Comparison of ENCODE assay signal across 8 cellular contexts in genomic region chr11:6418958-6419611, GRCh38. TPM values are rescaled to one million over a fixed set of nuclear protein-coding genes. Genes with fewer than 3 reads are reported as not detected.
DNase-seq lines count a peak whose midpoint lies in the region; ATAC-seq and TF ChIP-seq lines count a peak whose summit lies in the region.

Gene APBB1 (minus strand): TSS chr11:6419094. CDS start chr11:6411347, 7,747 bp downstream.

- H3K14ac ChIP-seq in IMR-90 (replicated peaks; ENCODE audit: low read depth, low read length) = peak within 1 kb of the TSS; percentile 64

- H3K4me3 ChIP-seq in IMR-90 (ENCODE audit: insufficient read depth, low read depth, low read length) (peak within 1 kb of the TSS; percentile 96), astrocyte of the cerebellum (ENCODE audit: low read depth, low read length) (peak within 1 kb of the TSS; percentile 78), hepatocyte (peak within 1 kb of the TSS; percentile 97), rectal smooth muscle tissue (ENCODE audit: low read length) (peak within 1 kb of the TSS; percentile 79), aorta (ENCODE audit: low read length in 2 of 2) (peak within 1 kb of the TSS; percentile 81 to 95)

- intact Hi-C loops in IMR-90 (cut with micrococcal nuclease) = loop anchor here (2.0 kb wide), 1 partner anchor 28 kb away; the partner anchor contains the start of gene SMPD1
- intact Hi-C loops in T-helper 2 cell treated with Interferon-gamma antibody and Interleukin-4, amounts not matched to agents 100 ng/mL and 5 ng/mL, for 36 hours (cut with micrococcal nuclease) = loop anchor here (1.0 to 2.0 kb wide), 4 partner anchors 17 to 62 kb away; partner anchors contain the start of genes ARFIP2, SMPD1 and TIMM10B
- intact Hi-C loops in aorta (cut with DNase I) = loop anchor here in 1 of 2 donors (2.0 kb wide), 1 partner anchor 28 kb away; the partner anchor contains the start of gene SMPD1

- H3K9ac ChIP-seq in IMR-90 (ENCODE audit: low read depth, low read length) = peak within 1 kb of the TSS; percentile 91
- H3K9ac ChIP-seq in rectal smooth muscle tissue (ENCODE audit: low read length) = peak within 1 kb of the TSS; percentile 38

- H2BK5ac ChIP-seq in IMR-90 (ENCODE audit: low read depth, low read length, poor library complexity, severe bottlenecking) = peak within 1 kb of the TSS; percentile 20

- no peak within 1 kb of the TSS; the same call in none of the 2 replicates for H3K18ac ChIP-seq in IMR-90 (ENCODE audit: low read depth, low read length)

- H3K56ac ChIP-seq in IMR-90 (ENCODE audit: extremely low read depth, insufficient read depth, low read length) = no peak within 1 kb of the TSS

- peaks cover 10% of the 10 kb centered on the region for H3K4me1 ChIP-seq in IMR-90 (ENCODE audit: control insufficient read depth, insufficient read depth, low read length)
- H3K4me1 ChIP-seq in hepatocyte (ENCODE audit: insufficient read depth) = peaks cover 9% of the 10 kb centered on the region
- H3K4me1 ChIP-seq in rectal smooth muscle tissue (ENCODE audit: control insufficient read depth, insufficient read depth, low read length) = peaks cover 9% of the 10 kb centered on the region
- H3K4me1 ChIP-seq in aorta (ENCODE audit: control insufficient read depth in 1 of 2, insufficient read depth in 2 of 2, low read length in 2 of 2) = no peaks in the 10 kb centered on the region

- H3K27ac ChIP-seq in IMR-90 (ENCODE audit: insufficient read depth, low read length) (peak within 1 kb of the TSS; percentile 57; the same call in 1 of the 2 replicates), hepatocyte (peak within 1 kb of the TSS; percentile 89), rectal smooth muscle tissue (ENCODE audit: low read depth, low read length) (peak within 1 kb of the TSS; percentile 89), aorta (ENCODE audit: low read depth in 1 of 2, low read length in 2 of 2) (peak within 1 kb of the TSS in 1 of 2 donors; percentile 97)

- H2BK20ac ChIP-seq in IMR-90 (ENCODE audit: low read depth, low read length) = no peak within 1 kb of the TSS

- H2AK5ac ChIP-seq in IMR-90 (ENCODE audit: low read depth, low read length) = peak within 1 kb of the TSS; percentile 56; the same call in 1 of the 2 replicates

- no peak within 1 kb of the TSS for H2BK15ac ChIP-seq in IMR-90 (ENCODE audit: low read depth, low read length)

- peak within 1 kb of the TSS; percentile 69 to 81; a peak in 1 of 4 replicates for H4K8ac ChIP-seq in IMR-90 (ENCODE audit: low read depth in 2 of 2, low read length in 2 of 2)

- H2AFZ ChIP-seq in IMR-90 (replicated peaks; ENCODE audit: low read length, poor library complexity) (peak within 1 kb of the TSS; percentile 97), hepatocyte (peak within 1 kb of the TSS; percentile 95)

- CTCF ChIA-PET in IMR-90 (lab: Yijun Ruan, JAX) = interaction anchor here (0.6 to 2.0 kb wide), 5 partner anchors 12 to 40 kb away, joined by 3 to 10 read pairs (median 4); partner anchors contain the start of gene SMPD1

- no peak for TF ChIP-seq POLR2A in IMR-90 (IDR thresholded peaks at IDR 0.05; ENCODE audit: low read depth, low read length)

- H4K5ac ChIP-seq in IMR-90 (ENCODE audit: low read depth, low read length) = no peak within 1 kb of the TSS; the same call in 1 of the 2 replicates

- no peaks in the 10 kb centered on the region for H3K9me2 ChIP-seq in hepatocyte (replicated peaks; ENCODE audit: insufficient read depth)

- H3K9me3 ChIP-seq in IMR-90 (ENCODE audit: control insufficient read depth, insufficient read depth, low read length) (no peaks in the 10 kb centered on the region), hepatocyte (ENCODE audit: low read depth) (no peaks in the 10 kb centered on the region), aorta (ENCODE audit: control insufficient read depth, low read length) (no peaks in the 10 kb centered on the region)

- H3K79me2 ChIP-seq in hepatocyte = peaks cover 51% of the 10 kb centered on the region

- ATAC-seq in GM19023 (IDR thresholded peaks at IDR 0.05; ENCODE audit: unreplicated experiment) (peak; percentile 54), IMR-90 (ENCODE audit: low read depth) (peak; percentile 87), aorta (ENCODE audit: low FRiP score) (peak; percentile 94)

- H3K36me3 ChIP-seq in IMR-90 (ENCODE audit: control insufficient read depth, insufficient read depth, low read length) = no peaks in the 10 kb centered on the region
- no peaks in the 10 kb centered on the region for H3K36me3 ChIP-seq in hepatocyte (replicated peaks; ENCODE audit: insufficient read depth, low read depth)
- H3K36me3 ChIP-seq in rectal smooth muscle tissue (ENCODE audit: control insufficient read depth, insufficient read depth, low read length) = no peaks in the 10 kb centered on the region
- no peaks in the 10 kb centered on the region for H3K36me3 ChIP-seq in aorta (ENCODE audit: control insufficient read depth in 1 of 2, insufficient read depth in 2 of 2, low read length in 1 of 2)

- H4K91ac ChIP-seq in IMR-90 (ENCODE audit: insufficient read depth, low read depth, low read length) = peak within 1 kb of the TSS; percentile 48; the same call in 1 of the 2 replicates

- no TSS peak for BruUV-seq in IMR-90 (replicated peaks; lab: Mats Ljungman, UMichigan)

- H3K4ac ChIP-seq in IMR-90 (ENCODE audit: low read depth, low read length) = peak within 1 kb of the TSS; percentile 90

- in situ Hi-C loops in ACHN (cut with HindIII; ENCODE audit: low pct_ligation_motif_present, low pct_unique_long_range_greater_than_20kb, low sequenced_read_pairs) = no loop called here
- in situ Hi-C loops in IMR-90 (cut with MboI; ENCODE audit: low sequenced_read_pairs) = no loop called here
- in situ Hi-C loops in astrocyte of the cerebellum (cut with HindIII; ENCODE audit: low sequenced_read_pairs) = no loop called here

- H3K4me2 ChIP-seq in IMR-90 (ENCODE audit: low read depth, low read length) = peak within 1 kb of the TSS; percentile 95
- peak within 1 kb of the TSS; percentile 78 for H3K4me2 ChIP-seq in hepatocyte

- H3K27me3 ChIP-seq in IMR-90 (ENCODE audit: control insufficient read depth, insufficient read depth, low read length) (peaks cover 4% of the 10 kb centered on the region; the same call in 1 of the 2 replicates), hepatocyte (no peaks in the 10 kb centered on the region), rectal smooth muscle tissue (ENCODE audit: control insufficient read depth, insufficient read depth, low read length) (no peaks in the 10 kb centered on the region), aorta (ENCODE audit: control insufficient read depth in 1 of 2, insufficient read depth in 2 of 2, low read length in 1 of 2) (no peaks in the 10 kb centered on the region)

- 0 out of 2 replicates have a peak, but pooled peaks have one; percentile 12 for TF ChIP-seq CTCF in IMR-90 (conservative IDR thresholded peaks at IDR 0.05; ENCODE audit: low read depth, low read length)
- no peak for TF ChIP-seq CTCF in astrocyte of the cerebellum (IDR thresholded peaks at IDR 0.05; ENCODE audit: low read depth, low read length, missing control alignments)
- no peak for TF ChIP-seq CTCF in hepatocyte (IDR thresholded peaks at IDR 0.05; ENCODE audit: poor library complexity)

- dilution Hi-C loops in IMR-90 (cut with HindIII; ENCODE audit: low sequenced_read_pairs, unreplicated experiment) = no loop called here

- 0% methylated on average over 22 of the region's 79 CpGs; no CpG with 5 or more reads in 1 of the 2 experiments for WGBS in IMR-90 (ENCODE audit: extremely low coverage in 2 of 2, insufficient read length in 1 of 2), 2 experiments
- 2% methylated on average over 34 of the region's 79 CpGs for WGBS in hepatocyte (ENCODE audit: low lambda C conversion rate, missing lambda C conversion rate)
- 0% methylated on average over 47 to 79 of the region's 79 CpGs for WGBS in aorta, 2 donors

- H3K79me1 ChIP-seq in IMR-90 (ENCODE audit: low read depth in 1 of 2, low read length in 2 of 2) = peaks cover 17 to 38% of the 10 kb centered on the region in 2 experiments

- H2BK120ac ChIP-seq in IMR-90 (ENCODE audit: low read depth, low read length) = peak within 1 kb of the TSS; percentile 49; the same call in 1 of the 2 replicates

- peaks cover 10% of the 10 kb centered on the region for H3K9me1 ChIP-seq in IMR-90 (ENCODE audit: insufficient read depth, low read length)

- peak; percentile 24; the same call in 1 of the 2 replicates for TF ChIP-seq RAD21 in IMR-90 (IDR thresholded peaks at IDR 0.05; ENCODE audit: low read length)

- POLR2A ChIA-PET in IMR-90 (lab: Charles Lee; ENCODE audit: unreplicated experiment) = no interaction called here

- peak; percentile 43 for DNase-seq in ACHN
- DNase-seq in IMR-90 = peak; percentile 48
- DNase-seq in astrocyte of the cerebellum (ENCODE audit: low read depth) = no peak
- peak; percentile 88 for DNase-seq in hepatocyte (ENCODE audit: low spot score)
- DNase-seq in aorta = peak; percentile 73 to 91

- H3K23ac ChIP-seq in IMR-90 (ENCODE audit: low read depth, low read length) = peak within 1 kb of the TSS; percentile 96

- H4K20me1 ChIP-seq in IMR-90 (ENCODE audit: insufficient read depth, low read length) (peaks cover 23% of the 10 kb centered on the region), hepatocyte (ENCODE audit: insufficient read depth, poor library complexity, severe bottlenecking) (no peaks in the 10 kb centered on the region)

- peak within 1 kb of the TSS; percentile 87 for H2AK9ac ChIP-seq in IMR-90 (replicated peaks; ENCODE audit: low read depth, low read length, poor library complexity)

TF ChIP-seq in IMR-90, 13 proteins besides CTCF, POLR2A, EP300 and RAD21:
- TF ChIP-seq FOS (IDR thresholded peaks at IDR 0.05; ENCODE audit: low read depth, low read length) = no peak
- TF ChIP-seq MAZ (IDR thresholded peaks at IDR 0.05; ENCODE audit: borderline replicate concordance, low read depth, low read length) = peak; percentile 57; the same call in 1 of the 2 replicates

RNA-seq across cellular contexts. Expression of gene APBB1, which starts in this region (rescaled TPM):
- total RNA-seq in IMR-90 (2012; rRNA removed) = 39.4 and 40.3 TPM in 2 replicates
- polyA plus RNA-seq in IMR-90 (2012; rRNA removed) = 44.1 and 45.7 TPM in 2 replicates
- polyA plus RNA-seq in IMR-90 (2012; cell fraction: cytosol; rRNA removed) = 69.6 and 72.4 TPM in 2 replicates
- 59.1 and 98.6 TPM in 2 replicates for polyA plus RNA-seq in IMR-90 (2012; cell fraction: nucleus; rRNA removed; ENCODE audit: low replicate concordance)
- total RNA-seq in T-helper 2 cell treated with Interferon-gamma antibody and Interleukin-4, amounts not matched to agents 100 ng/mL and 5 ng/mL, for 36 hours = 51.1 and 53.9 TPM in 2 replicates
- total RNA-seq in hepatocyte = 33.0 and 38.3 TPM in 2 replicates
- polyA plus RNA-seq in hepatocyte = 41.5 and 48.7 TPM in 2 replicates
- 10 to 100 TPM; 50.8 to 62.2 TPM for total RNA-seq in aorta
- polyA plus RNA-seq in aorta = 100 to 1,000 TPM in 1 of 2 donors, 10 to 100 TPM in 1; 25.8 to 121 TPM
